In the genomic region with DNA sequence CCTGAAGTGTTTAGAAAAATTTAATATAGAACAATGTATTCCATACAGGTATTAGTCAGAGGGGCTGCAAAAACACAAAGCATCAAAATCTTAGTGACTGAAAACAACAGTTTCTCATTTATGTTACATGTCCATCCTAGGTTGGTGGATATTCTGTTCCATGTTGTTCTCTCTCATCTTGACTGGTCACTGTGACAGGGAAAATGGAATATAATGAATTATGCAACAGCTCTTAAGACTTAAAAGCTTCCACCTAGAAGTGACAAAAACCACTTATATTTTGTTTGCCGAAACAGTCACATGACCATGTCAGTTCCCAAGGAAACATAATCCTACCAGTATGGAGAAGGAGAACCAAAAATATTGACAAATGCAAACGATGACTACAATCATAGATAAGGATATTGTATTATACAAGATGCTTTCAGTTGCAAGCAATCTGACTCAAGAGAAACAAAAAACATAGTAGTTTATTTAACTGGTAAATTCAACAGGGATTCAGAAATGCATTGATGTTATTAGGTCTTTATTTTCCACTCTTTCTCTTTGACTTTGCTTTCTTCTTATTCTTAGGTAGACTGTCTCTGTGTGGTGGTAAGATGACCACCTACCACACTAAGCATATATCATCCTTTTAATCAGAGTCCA, we compare ENCODE assay signal across 24 cellular contexts.
DNase-seq lines count a peak whose midpoint lies in the region; ATAC-seq, FAIRE-seq and TF ChIP-seq lines count a peak whose summit lies in the region.
"Had no signal": no experiment of that assay in that cellular context is flagged by ENCODE, and none has a peak within 500 bp of the region (broad histone marks: within the 10 kb centered on the region; RNA-seq: fewer than 3 reads in every experiment).

No MANE protein-coding gene starts in this region.

- intact Hi-C loops in K562 (cut with micrococcal nuclease), result no loop called here

- ATAC-seq in K562 (no peak), GM23338 (no peak), SK-N-SH treated with all-trans-retinoic acid at 6 μM for 48 hours (no peak)
- ATAC-seq: activated CD8-positive, alpha-beta T cell treated with anti-CD3 and anti-CD28 coated beads, Interleukin-2, amount 10 ng/mL, durations not matched to agents 7 days and 5 days; effector memory CD8-positive, alpha-beta T cell; sciatic nerve had no signal

- H3K79me2 ChIP-seq in K562 (ENCODE audit: control insufficient read depth, insufficient read depth, low read length), result no peaks in the 10 kb centered on the region
- H3K79me2 ChIP-seq in GM23338 (replicated peaks; ENCODE audit: insufficient read depth), result no peaks in the 10 kb centered on the region
- no peaks in the 10 kb centered on the region for H3K79me2 ChIP-seq in smooth muscle cell (ENCODE audit: low read depth)

- H3K4me1 ChIP-seq in K562 (replicated peaks in 1 of 2; ENCODE audit: control insufficient read depth in 2 of 2, insufficient read depth in 2 of 2, low read length in 2 of 2), result no peaks in the 10 kb centered on the region
- peaks cover 7 to 31% of the 10 kb centered on the region in 2 donors for H3K4me1 ChIP-seq in mucosa of rectum (ENCODE audit: control insufficient read depth in 2 of 2, insufficient read depth in 2 of 2, low read length in 2 of 2)
- H3K4me1 ChIP-seq in GM23338 (ENCODE audit: insufficient read depth), result 0 out of 2 replicates have a peak, but pooled peaks cover 9% of the 10 kb centered on the region
- peaks cover 15% of the 10 kb centered on the region for H3K4me1 ChIP-seq in smooth muscle cell (ENCODE audit: low read depth)

- FAIRE-seq in GM12891 (lab: Jason Lieb, UNC), result peak; percentile 16
- peak; percentile 11 for FAIRE-seq in K562 (lab: Jason Lieb, UNC)
- FAIRE-seq: RCC 7860 had no signal

- peaks cover 17% of the 10 kb centered on the region for H3K4me1 Mint-ChIP-seq in GM23338

- H3K4me3 ChIP-seq in K562 (no peak overlapping the region), mucosa of rectum (ENCODE audit: low read length in 2 of 2) (peak overlapping the region; percentile 15 to 38), GM23338 (no peak overlapping the region), smooth muscle cell (no peak overlapping the region)
- H3K4me3 ChIP-seq: GM23248, ovary had no signal

- no peak for TF ChIP-seq RAD21 in K562 (CRISPR knock-in tag; conservative IDR thresholded peaks at IDR 0.05 in 1 of 2, IDR thresholded peaks at IDR 0.05 in 1 of 2)

- 23% methylated on average over 2 of the region's 2 CpGs for WGBS in K562 (ENCODE audit: insufficient coverage, low coverage, missing lambda C conversion rate)
- WGBS in smooth muscle cell (ENCODE audit: low lambda C conversion rate), result 93% methylated on average over 2 of the region's 2 CpGs

- H3K36me3 ChIP-seq in K562 (ENCODE audit: control insufficient read depth, insufficient read depth, low read length) (no peaks in the 10 kb centered on the region), mucosa of rectum (ENCODE audit: control insufficient read depth in 2 of 2, insufficient read depth in 2 of 2, low read length in 2 of 2) (no peaks in the 10 kb centered on the region), GM23338 (ENCODE audit: insufficient read depth) (no peaks in the 10 kb centered on the region), smooth muscle cell (ENCODE audit: low read depth) (no peaks in the 10 kb centered on the region)
- H3K36me3 ChIP-seq: ovary had no signal

- H3K27ac ChIP-seq in K562 (ENCODE audit: extremely low read depth, low read depth, low read length) (no peak overlapping the region), mucosa of rectum (ENCODE audit: low read depth in 2 of 2, low read length in 2 of 2) (peak overlapping the region; percentile 78 to 84), GM23338 (ENCODE audit: low read depth) (no peak overlapping the region), smooth muscle cell (ENCODE audit: low read depth) (no peak overlapping the region)
- H3K27ac ChIP-seq: GM23248, KMS-11, ovary had no signal

- H3K9ac ChIP-seq in K562 (ENCODE audit: insufficient read depth in 1 of 2, low read depth in 2 of 2, low read length in 2 of 2) (no peak overlapping the region), mucosa of rectum (ENCODE audit: low read depth in 1 of 2, low read length in 2 of 2) (no peak overlapping the region), smooth muscle cell (ENCODE audit: low read depth) (no peak overlapping the region)
- H3K9ac ChIP-seq: GM23248, KMS-11 had no signal

- no peak overlapping the region for H2AFZ ChIP-seq in K562 (ENCODE audit: low read depth, low read length)
- no peak overlapping the region for H2AFZ ChIP-seq in GM23338
- H2AFZ ChIP-seq in smooth muscle cell (ENCODE audit: low read depth), result no peak overlapping the region
- H2AFZ ChIP-seq: GM23248 had no signal

- H3K9me3 ChIP-seq in K562 (replicated peaks; ENCODE audit: control insufficient read depth, insufficient read depth, low read depth, low read length) (no peaks in the 10 kb centered on the region), mucosa of rectum (ENCODE audit: control insufficient read depth in 2 of 2, low read length in 2 of 2) (no peaks in the 10 kb centered on the region), smooth muscle cell (replicated peaks; ENCODE audit: low read depth) (no peaks in the 10 kb centered on the region)
- H3K9me3 ChIP-seq: Caco-2, ovary had no signal

- DNase-seq in GM12891 (ENCODE audit: insufficient read length, low spot score), result no peak
- DNase-seq in NCI-H146 (lab: John Stamatoyannopoulos, UW), result peak; percentile 72
- no peak for DNase-seq in K562 (ENCODE audit: extremely low read depth in 1 of 4, low spot score in 3 of 4)
- no peak for DNase-seq in GM23338 (ENCODE audit: low spot score)
- no peak for DNase-seq in smooth muscle cell (lab: John Stamatoyannopoulos, UW; ENCODE audit: unreplicated experiment)
- DNase-seq: activated B cell treated with CpG ODN at 0.5 μM for 24 hours; activated CD8-positive, alpha-beta T cell treated with anti-CD3 and anti-CD28 coated beads, Interleukin-2, amount 10 ng/mL, durations not matched to agents 7 days and 5 days; activated naive CD4-positive, alpha-beta T cell treated with anti-CD3 and anti-CD28 coated beads for 36 hours; activated T-cell treated with anti-CD3 and anti-CD28 coated beads, Interleukin-2, amount 50 U/mL, for 24 hours; aorta; effector memory CD8-positive, alpha-beta T cell; GM23248; NCI-H1694; ovary; stimulated activated CD4-positive, alpha-beta T cell treated with anti-CD3 and anti-CD28 coated beads, Interleukin-2, amount 100 ng/mL, for 24 hours; stimulated activated naive CD4-positive, alpha-beta T cell treated with Interleukin-2 at 50 U/mL for 16 hours had no signal

- in situ Hi-C loops in K562 (cut with MboI), result no loop called here

- no peak for TF ChIP-seq POLR2A in GM12891 (IDR thresholded peaks at IDR 0.05; ENCODE audit: low read depth, low read length)
- TF ChIP-seq POLR2A in K562 (conservative IDR thresholded peaks at IDR 0.05), result no peak

- BruUV-seq in K562 (replicated peaks; lab: Mats Ljungman, UMichigan), result no TSS peak

- TF ChIP-seq EP300 in K562 (IDR thresholded peaks at IDR 0.05; ENCODE audit: low read length), result no peak

- CTCF ChIA-PET in K562 (lab: Yijun Ruan, JAX; ENCODE audit: low intra/inter-chr PET ratio), result interaction anchor here (0.6 kb wide), 1 partner anchor 173 kb away, joined by 3 read pairs; no protein-coding TSS in a partner anchor

- peaks cover 3% of the 10 kb centered on the region for H3K27me3 Mint-ChIP-seq in GM23338 (ENCODE audit: insufficient read depth, low read depth, poor library complexity)
- H3K27me3 Mint-ChIP-seq: activated B cell treated with CpG ODN at 0.5 μM for 24 hours; activated T-cell treated with anti-CD3 and anti-CD28 coated beads, Interleukin-2, amount 50 U/mL, for 24 hours; B cell; central memory CD8-positive, alpha-beta T cell; effector memory CD8-positive, alpha-beta T cell had no signal

- H4K20me1 ChIP-seq in K562 (replicated peaks; ENCODE audit: control insufficient read depth, insufficient read depth, low read length), result no peaks in the 10 kb centered on the region
- H4K20me1 ChIP-seq in GM23338 (replicated peaks; ENCODE audit: insufficient read depth), result no peaks in the 10 kb centered on the region
- no peaks in the 10 kb centered on the region for H4K20me1 ChIP-seq in smooth muscle cell (ENCODE audit: low read depth)

- H3K9me1 ChIP-seq in K562 (ENCODE audit: control insufficient read depth, insufficient read depth, low read length), result no peaks in the 10 kb centered on the region

- no peaks in the 10 kb centered on the region for H3K9me3 Mint-ChIP-seq in GM23338
- H3K9me3 Mint-ChIP-seq: activated B cell treated with CpG ODN at 0.5 μM for 24 hours; activated naive CD4-positive, alpha-beta T cell treated with anti-CD3 and anti-CD28 coated beads for 36 hours; activated T-cell treated with anti-CD3 and anti-CD28 coated beads, Interleukin-2, amount 50 U/mL, for 24 hours; central memory CD8-positive, alpha-beta T cell; effector memory CD8-positive, alpha-beta T cell had no signal

- no peak overlapping the region for H3K4me2 ChIP-seq in K562 (ENCODE audit: insufficient read depth, low read length)
- H3K4me2 ChIP-seq in GM23338, result no peak overlapping the region
- H3K4me2 ChIP-seq in smooth muscle cell, result no peak overlapping the region
- H3K4me2 ChIP-seq: KMS-11 had no signal

- no peaks in the 10 kb centered on the region for H3K36me3 Mint-ChIP-seq in GM23338 (ENCODE audit: low read depth)

- H3K27me3 ChIP-seq in K562 (ENCODE audit: control insufficient read depth in 2 of 2, insufficient read depth in 2 of 2, low read length in 2 of 2) (no peaks in the 10 kb centered on the region), mucosa of rectum (ENCODE audit: control insufficient read depth in 2 of 2, insufficient read depth in 2 of 2, low read length in 2 of 2) (no peaks in the 10 kb centered on the region), GM23338 (ENCODE audit: insufficient read depth) (no peaks in the 10 kb centered on the region), smooth muscle cell (ENCODE audit: low read depth) (no peaks in the 10 kb centered on the region)
- H3K27me3 ChIP-seq: ovary had no signal

- no peak overlapping the region for H3K27ac Mint-ChIP-seq in GM23338
- H3K27ac Mint-ChIP-seq: activated B cell treated with CpG ODN at 0.5 μM for 24 hours; activated CD8-positive, alpha-beta T cell treated with anti-CD3 and anti-CD28 coated beads, Interleukin-2, amount 10 ng/mL, durations not matched to agents 7 days and 5 days; activated naive CD4-positive, alpha-beta T cell treated with anti-CD3 and anti-CD28 coated beads for 36 hours; activated T-cell treated with anti-CD3 and anti-CD28 coated beads, Interleukin-2, amount 50 U/mL, for 24 hours; B cell; effector memory CD8-positive, alpha-beta T cell had no signal

- POLR2A ChIA-PET in K562 (lab: Yijun Ruan, JAX), result no interaction called here

- no peak overlapping the region for H3K4me3 Mint-ChIP-seq in GM23338
- H3K4me3 Mint-ChIP-seq: activated B cell treated with CpG ODN at 0.5 μM for 24 hours; activated CD8-positive, alpha-beta T cell treated with anti-CD3 and anti-CD28 coated beads, Interleukin-2, amount 10 ng/mL, durations not matched to agents 7 days and 5 days; activated naive CD4-positive, alpha-beta T cell treated with anti-CD3 and anti-CD28 coated beads for 36 hours; activated T-cell treated with anti-CD3 and anti-CD28 coated beads, Interleukin-2, amount 50 U/mL, for 24 hours; B cell; central memory CD8-positive, alpha-beta T cell; effector memory CD8-positive, alpha-beta T cell had no signal

- TF ChIP-seq CTCF in K562 (IDR thresholded peaks at IDR 0.05 in 2 of 3, conservative IDR thresholded peaks at IDR 0.05 in 1 of 3; ENCODE audit: insufficient read depth in 2 of 3, low read depth in 1 of 3, low read length in 3 of 3) (no peak), GM23338 (conservative IDR thresholded peaks at IDR 0.05; ENCODE audit: low read depth in 2 of 2) (no peak), smooth muscle cell (IDR thresholded peaks at IDR 0.05; ENCODE audit: borderline replicate concordance, insufficient read depth, poor library complexity, severe bottlenecking) (no peak)

- H3F3A ChIP-seq in GM23338 (replicated peaks; ENCODE audit: low read depth), result no peaks in the 10 kb centered on the region
- H3F3A ChIP-seq in smooth muscle cell (ENCODE audit: low read depth), result no peaks in the 10 kb centered on the region

- no peaks in the 10 kb centered on the region for H3K9me2 ChIP-seq in GM23338 (ENCODE audit: insufficient read depth)

Comparison
In these comparisons a context has a peak if more than half of its experiments do, and no peak if none do; other contexts are left out.
1. H3K27ac ChIP-seq: peak in mucosa of rectum (2 of 2); none in K562 (single experiment), GM23338 (single experiment) and smooth muscle cell (single experiment).
2. H3K4me3 ChIP-seq: peak in mucosa of rectum (2 of 2); none in K562 (single experiment), GM23338 (single experiment) and smooth muscle cell (single experiment).